In genomic region chr2:76175295-76175694, GRCh38 we compare ENCODE assay signal across 34 cellular contexts.
"Had no signal": no experiment of that assay in that cellular context is flagged by ENCODE, and none has a peak within 500 bp of the region (broad histone marks: within the 10 kb centered on the region; RNA-seq: fewer than 3 reads in every experiment).

No MANE protein-coding gene starts in this region.

- H3K27ac ChIP-seq: adrenal gland, ascending aorta, body of pancreas, brain microvascular endothelial cell, breast epithelium, cardiac muscle cell had no signal

- H3K4me3 ChIP-seq: adrenal gland, ascending aorta, body of pancreas, breast epithelium, cardiac muscle cell had no signal

- H3K27me3 ChIP-seq: adrenal gland, ascending aorta, body of pancreas, brain microvascular endothelial cell, breast epithelium, cardiac muscle cell had no signal

- DNase-seq: activated effector memory CD4-positive, alpha-beta T cell treated with anti-CD3 and anti-CD28 coated beads, Interleukin-2, amount 50 U/mL, for 16 hours; activated effector memory CD4-positive, alpha-beta T cell treated with Interleukin-2 at 50 U/mL for 16 hours; activated gamma-delta T cell; activated gamma-delta T cell treated with Interleukin-2 at 50 U/mL for 16 hours; activated naive CD4-positive, alpha-beta T cell; activated naive CD4-positive, alpha-beta T cell treated with anti-CD3 and anti-CD28 coated beads for 36 hours; activated naive CD4-positive, alpha-beta T cell treated with anti-CD3 and anti-CD28 coated beads, Interleukin-2, amount 10 ng/mL, durations not matched to agents 7 days and 5 days; activated naive CD4-positive, alpha-beta T cell treated with anti-CD3 and anti-CD28 coated beads, Interleukin-2, amount 50 U/mL, for 16 hours; activated naive CD4-positive, alpha-beta T cell treated with Interleukin-2 at 50 U/mL for 16 hours; activated naive CD8-positive, alpha-beta T cell treated with anti-CD3 and anti-CD28 coated beads for 36 hours; activated naive CD8-positive, alpha-beta T cell treated with anti-CD3 and anti-CD28 coated beads, Interleukin-2, amount 10 ng/mL, durations not matched to agents 7 days and 5 days; activated naive CD8-positive, alpha-beta T cell treated with anti-CD3 and anti-CD28 coated beads, Interleukin-2, amount 50 U/mL, for 24 hours; activated T-cell treated with anti-CD3 and anti-CD28 coated beads, Interleukin-2, amount 50 U/mL, for 1 hour; activated T-cell treated with anti-CD3 and anti-CD28 coated beads, Interleukin-2, amount 50 U/mL, for 24 hours; activated T-cell treated with anti-CD3 and anti-CD28 coated beads, Interleukin-2, amount 50 U/mL, for 4 hours; activated T-cell treated with anti-CD3 and anti-CD28 coated beads, Interleukin-2, amount 50 U/mL, for 48 hours; activated T-cell treated with anti-CD3 and anti-CD28 coated beads, Interleukin-2, amount 50 U/mL, for 72 hours; adrenal gland; amniotic stem cell; amygdala; anterior cingulate cortex; aorta; body of pancreas; brain microvascular endothelial cell; caudate nucleus; central memory CD4-positive, alpha-beta T cell; cerebellar nuclear complex had no signal

- H3K4me1 ChIP-seq: adrenal gland, ascending aorta, body of pancreas, breast epithelium had no signal

- H3K9me3 ChIP-seq: adrenal gland, body of pancreas had no signal

- FAIRE-seq: astrocyte, bronchial epithelial cell had no signal

- ATAC-seq: activated naive CD4-positive, alpha-beta T cell treated with anti-CD3 and anti-CD28 coated beads, Interleukin-2, amount 50 U/mL, for 72 hours; activated naive CD8-positive, alpha-beta T cell treated with anti-CD3 and anti-CD28 coated beads, Interleukin-2, amount 50 U/mL, for 24 hours; activated T-cell treated with anti-CD3 and anti-CD28 coated beads, Interleukin-2, amount 50 U/mL, for 4 hours; activated T-cell treated with anti-CD3 and anti-CD28 coated beads, Interleukin-2, amount 50 U/mL, for 72 hours; activated T-helper 17 cell treated with anti-CD3 and anti-CD28 coated beads, Interleukin-2, amount 50 U/mL, for 72 hours; body of pancreas had no signal

- H3K36me3 ChIP-seq: adrenal gland, ascending aorta, brain microvascular endothelial cell, breast epithelium, cardiac muscle cell had no signal
